Comparison of ENCODE assay signal across 14 cellular contexts in genomic region chr5:28473531-28474107, GRCh38.
DNase-seq lines count a peak whose midpoint lies in the region; ATAC-seq, FAIRE-seq and TF ChIP-seq lines count a peak whose summit lies in the region.
"Had no signal": no experiment of that assay in that cellular context is flagged by ENCODE, and none has a peak within 500 bp of the region (broad histone marks: within the 10 kb centered on the region; RNA-seq: fewer than 3 reads in every experiment).

No MANE protein-coding gene starts in this region.

- peak; percentile 38 for DNase-seq in A172 (ENCODE audit: low spot score)
- DNase-seq in HS-27A (ENCODE audit: low read depth): peak; percentile 7
- no peak for DNase-seq in RWPE2 (ENCODE audit: low spot score)
- peak in 1 of 2 donors; percentile 1 for DNase-seq in foreskin keratinocyte
- DNase-seq in anterior cingulate cortex (lab: John Stamatoyannopoulos, UW): no peak
- DNase-seq in GM12891 (ENCODE audit: insufficient read length, low spot score): no peak
- DNase-seq: activated CD4-positive, alpha-beta T cell treated with anti-CD3 and anti-CD28 coated beads for 1 hour; CD4-positive, alpha-beta T cell; esophagus squamous epithelium; NCI-H345 had no signal

- ATAC-seq in RWPE2 (ENCODE audit: low read depth) (peak; percentile 73), foreskin keratinocyte (no peak), GM18870 (IDR thresholded peaks at IDR 0.05; ENCODE audit: unreplicated experiment) (no peak), HG03175 (IDR thresholded peaks at IDR 0.05; ENCODE audit: unreplicated experiment) (no peak)
- ATAC-seq: activated naive CD4-positive, alpha-beta T cell treated with anti-CD3 and anti-CD28 coated beads, Interleukin-2, amount 50 U/mL, for 72 hours had no signal

- H3K9me3 ChIP-seq in RWPE2 (ENCODE audit: severe bottlenecking): no peaks in the 10 kb centered on the region
- H3K9me3 ChIP-seq: esophagus squamous epithelium had no signal

- H3K4me1 ChIP-seq in RWPE2 (ENCODE audit: insufficient read depth, poor library complexity, severe bottlenecking) (no peaks in the 10 kb centered on the region), foreskin keratinocyte (no peaks in the 10 kb centered on the region)
- H3K4me1 ChIP-seq: esophagus squamous epithelium had no signal

- H3K27me3 ChIP-seq in RWPE2 (ENCODE audit: insufficient read depth, poor library complexity, severe bottlenecking) (no peaks in the 10 kb centered on the region), foreskin keratinocyte (no peaks in the 10 kb centered on the region)
- H3K27me3 ChIP-seq: esophagus squamous epithelium had no signal

- TF ChIP-seq CTCF in RWPE2 (IDR thresholded peaks at IDR 0.05; ENCODE audit: poor library complexity, severe bottlenecking) (peak; percentile 89), foreskin keratinocyte (conservative IDR thresholded peaks at IDR 0.05) (peak; percentile 44)

- no peak for TF ChIP-seq POLR2A in GM12891 (IDR thresholded peaks at IDR 0.05; ENCODE audit: low read depth, low read length)

- no peaks in the 10 kb centered on the region for H3K36me3 ChIP-seq in RWPE2 (ENCODE audit: low read depth)
- H3K36me3 ChIP-seq: esophagus squamous epithelium had no signal

- no peak for FAIRE-seq in GM12891 (lab: Jason Lieb, UNC)

- no peak overlapping the region for H3K4me3 ChIP-seq in RWPE2 (ENCODE audit: severe bottlenecking)
- H3K4me3 ChIP-seq: esophagus squamous epithelium had no signal

- H3K27ac ChIP-seq in RWPE2 (ENCODE audit: poor library complexity, severe bottlenecking) (no peak overlapping the region), foreskin keratinocyte (no peak overlapping the region)
- H3K27ac ChIP-seq: esophagus squamous epithelium, HL-60 had no signal

TF ChIP-seq in GM12891, 5 proteins besides CTCF, POLR2A, EP300 and RAD21:
- no peak for TF ChIP-seq TAF1 (IDR thresholded peaks at IDR 0.05; ENCODE audit: low read depth, low read length)
- TF ChIP-seq PAX5 (IDR thresholded peaks at IDR 0.05; ENCODE audit: insufficient read depth, low read length, severe bottlenecking): no peak
- no peak for TF ChIP-seq POU2F2 (IDR thresholded peaks at IDR 0.05; ENCODE audit: low read depth, low read length)
- no peak for TF ChIP-seq SPI1 (IDR thresholded peaks at IDR 0.05; ENCODE audit: low read depth, low read length)
- TF ChIP-seq POLR2AphosphoS5 (IDR thresholded peaks at IDR 0.05; ENCODE audit: low read depth, low read length): no peak
TF ChIP-seq in GM12891: peak in this region for 0.

Comparison
In these comparisons a context has a peak if more than half of its experiments do, and no peak if none do; other contexts are left out.
1. DNase-seq: peak in A172 (single experiment) and HS-27A (single experiment); none in RWPE2 (single experiment), anterior cingulate cortex (0 of 58) and GM12891 (single experiment).